Comparison of ENCODE assay signal across 7 cellular contexts in the genomic region with DNA sequence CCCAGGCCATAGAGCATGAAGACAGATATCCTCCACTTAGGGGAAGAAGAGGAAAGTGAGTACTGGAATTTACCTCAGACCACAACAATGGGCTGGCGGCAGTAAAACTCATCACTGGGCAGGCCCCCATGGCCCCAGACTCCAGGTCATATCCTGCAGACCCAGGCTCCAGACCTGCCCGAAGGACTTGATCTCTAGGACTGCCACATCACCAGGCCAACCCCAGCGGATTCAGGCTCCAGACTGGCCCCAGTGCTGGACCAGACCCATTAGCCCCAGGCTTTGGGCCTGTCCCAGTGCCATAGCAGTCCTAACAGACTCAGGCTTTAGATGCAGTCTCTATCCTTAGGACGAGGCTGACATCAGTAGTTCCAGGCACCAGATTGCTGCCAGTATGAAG.
"Had no signal": no experiment of that assay in that cellular context is flagged by ENCODE, and none has a peak within 500 bp of the region (broad histone marks: within the 10 kb centered on the region; RNA-seq: fewer than 3 reads in every experiment).

No MANE protein-coding gene starts in this region.

- H3K4me3 ChIP-seq: GM23248, K562 had no signal

- ATAC-seq: K562 had no signal

- H3K4me1 Mint-ChIP-seq: H9 had no signal

- DNase-seq: GM23248, GOT3, H9, HCEC 1CT, IMR-90 had no signal

- H3K4me3 Mint-ChIP-seq: H9 had no signal

- H3K27ac Mint-ChIP-seq: H9 had no signal

- FAIRE-seq: HTR-8/SVneo, K562 had no signal
